Comparison of ENCODE assay signal across 8 cellular contexts in genomic region chr11:94623120-94623735, GRCh38. TPM values are rescaled to one million over a fixed set of nuclear protein-coding genes. Genes with fewer than 3 reads are reported as not detected.
DNase-seq lines count a peak whose midpoint lies in the region; ATAC-seq and TF ChIP-seq lines count a peak whose summit lies in the region.

No MANE protein-coding gene starts in this region.

- peaks cover 6% of the 10 kb centered on the region for H3K4me1 ChIP-seq in body of pancreas

- no peak for TF ChIP-seq POLR2A in body of pancreas (IDR thresholded peaks at IDR 0.05)

- H3K9me3 ChIP-seq in SK-N-MC (ENCODE audit: low read depth, low read length) (no peaks in the 10 kb centered on the region), body of pancreas (no peaks in the 10 kb centered on the region)

- TF ChIP-seq CTCF in body of pancreas (IDR thresholded peaks at IDR 0.05) = peak; percentile 72 to 93 (median 89)

- DNase-seq in SIG-M5 treated with dmso at 0.1 percent for 504 hours (lab: John Stamatoyannopoulos, UW; ENCODE audit: unreplicated experiment) (peak; percentile 79), SIG-M5 (lab: John Stamatoyannopoulos, UW) (no peak), NCI-H1417 (lab: John Stamatoyannopoulos, UW) (peak; percentile 78 to 94 (median 80)), SK-N-MC (ENCODE audit: low read depth, low spot score) (peak; percentile 68), body of pancreas (peak; percentile 56 to 73 (median 64)), iPS-NIHi11 (ENCODE audit: low spot score) (peak; percentile 86)
- DNase-seq in stimulated activated CD4-positive, alpha-beta T cell treated with anti-CD3 and anti-CD28 coated beads, Interleukin-15, amount 100 ng/mL, for 24 hours = peak; percentile 48

- no peak overlapping the region for H3K27ac ChIP-seq in SK-N-MC
- H3K27ac ChIP-seq in body of pancreas = no peak overlapping the region

- intact Hi-C loops in body of pancreas (cut with DNase I) = loop anchor here (10.0 kb wide), 1 partner anchor 272 kb away; no protein-coding TSS in a partner anchor

- H3K27me3 ChIP-seq in body of pancreas = no peaks in the 10 kb centered on the region

- ATAC-seq in HG02610 (IDR thresholded peaks at IDR 0.05; ENCODE audit: unreplicated experiment) (peak; percentile 68), body of pancreas (peak; percentile 87)

- H3K4me3 ChIP-seq in SK-N-MC (no peak overlapping the region), body of pancreas (no peak overlapping the region)

- 29 to 37% methylated on average over 6 of the region's 6 CpGs for WGBS in body of pancreas, 2 donors

- H3K9ac ChIP-seq in SK-N-MC (ENCODE audit: insufficient read length) = no peak overlapping the region

- H3K36me3 ChIP-seq in SK-N-MC (ENCODE audit: insufficient read depth, low read length) (no peaks in the 10 kb centered on the region), body of pancreas (replicated peaks in 1 of 2; ENCODE audit: insufficient read depth in 1 of 2, low read depth in 2 of 2) (no peaks in the 10 kb centered on the region)

RNA-seq across cellular contexts. Expression of gene PIWIL4, which starts 56.1 kb away (rescaled TPM):
- 10 to 100 TPM in 1 of 2 donors, 1 to 10 TPM in 1; 6.5 to 13.2 TPM for total RNA-seq in body of pancreas
